ENCODE assay signal across 15 cellular contexts in the genomic region with DNA sequence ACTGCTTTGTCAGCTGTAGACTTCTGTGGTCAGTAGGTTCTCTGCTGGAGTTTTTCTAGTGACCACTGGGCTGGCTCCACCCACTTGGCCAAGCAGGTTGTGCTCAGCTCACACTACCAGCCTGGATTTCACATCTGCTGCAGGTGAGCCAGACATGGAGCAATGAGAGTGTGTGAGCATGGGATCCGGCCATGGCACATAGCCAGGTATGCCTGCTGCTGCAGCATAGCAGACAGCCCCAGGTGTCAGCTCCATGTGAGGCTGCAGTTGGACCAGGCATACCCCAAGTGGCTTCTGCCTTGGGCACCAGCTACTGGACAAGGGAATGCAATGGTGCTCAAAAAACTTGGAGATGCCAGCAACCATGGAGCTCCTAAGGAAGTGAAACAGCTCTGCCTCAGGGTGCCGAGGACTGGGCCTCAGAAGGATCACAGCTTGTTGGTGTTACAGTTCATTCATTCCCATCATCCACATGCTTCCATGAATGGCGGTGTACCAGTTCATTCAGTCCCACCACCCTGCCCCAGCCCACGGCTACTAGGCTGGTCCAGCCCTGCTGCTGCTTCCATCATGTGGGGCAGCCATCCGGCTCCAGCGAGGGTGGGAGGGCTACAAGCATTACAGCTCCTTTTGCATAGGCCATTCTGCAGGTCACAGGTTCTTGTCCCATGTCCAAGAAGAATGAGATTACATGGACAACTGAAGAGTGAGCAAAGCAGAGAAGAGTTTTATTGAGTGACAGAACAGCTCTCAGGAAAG.
DNase-seq lines count a peak whose midpoint lies in the region; FAIRE-seq and TF ChIP-seq lines count a peak whose summit lies in the region.
"Had no signal": no experiment of that assay in that cellular context is flagged by ENCODE, and none has a peak within 500 bp of the region (broad histone marks: within the 10 kb centered on the region; RNA-seq: fewer than 3 reads in every experiment).

No MANE protein-coding gene starts in this region.

- DNase-seq in DMS53 (lab: John Stamatoyannopoulos, UW): peak; percentile 40
- no peak for DNase-seq in DMS53 treated with DMSO at 0.1 percent for 48 hours (lab: John Stamatoyannopoulos, UW; ENCODE audit: unreplicated experiment)
- peak; percentile 0 for DNase-seq in NCI-H69 (lab: John Stamatoyannopoulos, UW)
- DNase-seq in kidney: peak; percentile 60
- no peak for DNase-seq in urothelium cell line (ENCODE audit: low spot score)
- no peak for DNase-seq in KG1 (lab: John Stamatoyannopoulos, UW)
- DNase-seq in HEK293T (ENCODE audit: extremely low spot score): no peak
- no peak for DNase-seq in MV-4-11 (lab: John Stamatoyannopoulos, UW)
- DNase-seq: CD8-positive, alpha-beta T cell; COR-L47; DMS153; GF-D8 had no signal

- H3K36me3 ChIP-seq in kidney (ENCODE audit: control insufficient read depth in 1 of 2, insufficient read depth in 2 of 2, low read length in 2 of 2): no peaks in the 10 kb centered on the region

- CTCF ChIA-PET in HEK293T (lab: Yijun Ruan, JAX): no interaction called here

- no peak overlapping the region for H3K9ac ChIP-seq in kidney (ENCODE audit: low read length in 2 of 2)

- TF ChIP-seq CTCF in kidney (IDR thresholded peaks at IDR 0.05; ENCODE audit: borderline replicate concordance, extremely low read depth, insufficient read depth): no peak

- intact Hi-C loops in kidney (cut with DNase I): no loop called here

- no peak overlapping the region for H3K4me3 ChIP-seq in kidney (ENCODE audit: low read length in 2 of 2)

- no peaks in the 10 kb centered on the region for H3K4me1 ChIP-seq in kidney (ENCODE audit: control insufficient read depth in 1 of 2, insufficient read depth in 1 of 2, low read depth in 1 of 2, low read length in 2 of 2)

- FAIRE-seq in kidney (lab: Jason Lieb, UNC) (no peak), urothelium cell line (lab: Jason Lieb, UNC) (peak; percentile 96)
- FAIRE-seq: D721Med, GM19239 had no signal

- POLR2A ChIA-PET in HEK293T (lab: Yijun Ruan, JAX): no interaction called here

- peaks cover 0 to 2% of the 10 kb centered on the region in 2 donors for H3K9me3 ChIP-seq in kidney (ENCODE audit: control insufficient read depth in 1 of 2, low read length in 2 of 2)

- no peak overlapping the region for H3K27ac ChIP-seq in kidney (ENCODE audit: low read depth in 2 of 2, low read length in 2 of 2)
- H3K27ac ChIP-seq: 22Rv1 had no signal

TF ChIP-seq in HEK293T, 16 proteins besides CTCF, POLR2A, EP300 and RAD21:
- TF ChIP-seq, protein P1, sequence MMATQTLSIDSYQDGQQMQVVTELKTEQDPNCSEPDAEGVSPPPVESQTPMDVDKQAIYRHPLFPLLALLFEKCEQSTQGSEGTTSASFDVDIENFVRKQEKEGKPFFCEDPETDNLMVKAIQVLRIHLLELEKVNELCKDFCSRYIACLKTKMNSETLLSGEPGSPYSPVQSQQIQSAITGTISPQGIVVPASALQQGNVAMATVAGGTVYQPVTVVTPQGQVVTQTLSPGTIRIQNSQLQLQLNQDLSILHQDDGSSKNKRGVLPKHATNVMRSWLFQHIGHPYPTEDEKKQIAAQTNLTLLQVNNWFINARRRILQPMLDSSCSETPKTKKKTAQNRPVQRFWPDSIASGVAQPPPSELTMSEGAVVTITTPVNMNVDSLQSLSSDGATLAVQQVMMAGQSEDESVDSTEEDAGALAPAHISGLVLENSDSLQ (IDR thresholded peaks at IDR 0.05): no peak
- TF ChIP-seq HDGF (IDR thresholded peaks at IDR 0.05; ENCODE audit: borderline replicate concordance) (no peak), NFRKB (IDR thresholded peaks at IDR 0.05) (no peak), FOXA1 (IDR thresholded peaks at IDR 0.05) (no peak), ZNF384 (IDR thresholded peaks at IDR 0.05) (no peak), CTBP1 (IDR thresholded peaks at IDR 0.05; ENCODE audit: borderline replicate concordance) (no peak), LEF1 (IDR thresholded peaks at IDR 0.05; ENCODE audit: borderline replicate concordance) (no peak), TARDBP (IDR thresholded peaks at IDR 0.05) (no peak), FOXK2 (IDR thresholded peaks at IDR 0.05) (no peak), FOXM1 (IDR thresholded peaks at IDR 0.05; ENCODE audit: borderline replicate concordance) (no peak), SP1 (IDR thresholded peaks at IDR 0.05) (no peak), L3MBTL2 (conservative IDR thresholded peaks at IDR 0.05) (no peak), ARNT (IDR thresholded peaks at IDR 0.05) (no peak), BHLHE40 (IDR thresholded peaks at IDR 0.05; ENCODE audit: borderline replicate concordance) (no peak)

Comparison
In these comparisons a context has a peak if more than half of its experiments do, and no peak if none do; other contexts are left out.
1. DNase-seq: peak in DMS53 (single experiment), NCI-H69 (single experiment) and kidney (single experiment); none in DMS53 treated with DMSO at 0.1 percent for 48 hours (single experiment), urothelium cell line (single experiment), KG1 (single experiment), HEK293T (single experiment) and MV-4-11 (single experiment).